In genomic region chr1:173701299-173701698, GRCh38 we compare ENCODE assay signal across 7 cellular contexts. TPM values are rescaled to one million over a fixed set of nuclear protein-coding genes. Genes with fewer than 3 reads are reported as not detected.
"Had no signal": no experiment of that assay in that cellular context is flagged by ENCODE, and none has a peak within 500 bp of the region (broad histone marks: within the 10 kb centered on the region; RNA-seq: fewer than 3 reads in every experiment).

No MANE protein-coding gene starts in this region.

RNA-seq across cellular contexts. Expression of gene ANKRD45, which starts 31.6 kb away (rescaled TPM):
- total RNA-seq: PC-3, PC-9, Peyer's patch, RPMI7951, SJCRH30, SJSA1, T-cell had no signal
